ENCODE assay signal across 23 cellular contexts in genomic region chr10:21498416-21498815, GRCh38. TPM values are rescaled to one million over a fixed set of nuclear protein-coding genes. Genes with fewer than 3 reads are reported as not detected.
DNase-seq lines count a peak whose midpoint lies in the region; ATAC-seq lines count a peak whose summit lies in the region.
"Had no signal": no experiment of that assay in that cellular context is flagged by ENCODE, and none has a peak within 500 bp of the region (broad histone marks: within the 10 kb centered on the region; RNA-seq: fewer than 3 reads in every experiment).

No MANE protein-coding gene starts in this region.

- no peak for DNase-seq in activated T-cell treated with anti-CD3 and anti-CD28 coated beads, Interleukin-2, amount 50 U/mL, for 72 hours
- DNase-seq in activated T-cell treated with anti-CD3 and anti-CD28 coated beads for 4 hours (no peak), left kidney (ENCODE audit: low read depth, low spot score) (peak; percentile 26), Ammon's horn (ENCODE audit: low spot score) (no peak), DMS 273 treated with DMSO at 0.1 percent for 48 hours (lab: John Stamatoyannopoulos, UW) (no peak)
- no peak for DNase-seq in activated T-helper 1 cell treated with anti-CD3 and anti-CD28 coated beads, Interleukin-12 subunit alpha, Interleukin-12 subunit beta, Interleukin-2, Interleukin-4 antibody, amounts not matched to agents 30 ng/mL and 10 ng/mL and 1 ng/mL, durations not matched to agents 14 hours and 24 hours and 36 hours (ENCODE audit: low spot score)
- no peak for DNase-seq in stimulated activated effector memory CD8-positive, alpha-beta T cell treated with anti-CD3 and anti-CD28 coated beads, Interleukin-12 subunit alpha, Interleukin-12 subunit beta, amount 100 ng/mL, for 72 hours (ENCODE audit: low spot score in 2 of 2)
- DNase-seq: activated CD4-positive, alpha-beta T cell treated with anti-CD3 and anti-CD28 coated beads, Interleukin-2, amount 50 U/mL, for 1 hour; activated naive CD8-positive, alpha-beta T cell treated with anti-CD3 and anti-CD28 coated beads, Interleukin-2, amount 50 U/mL, for 24 hours; activated T-cell treated with anti-CD3 and anti-CD28 coated beads, Interleukin-2, amount 50 U/mL, for 48 hours; DMS79; foreskin keratinocyte; hypothalamus; KBM-7; kidney glomerular epithelial cell; NCI-H1930; NCI-H446; RPMI8226; SK-N-SH; testis had no signal

- H3K36me3 Mint-ChIP-seq in activated T-cell treated with anti-CD3 and anti-CD28 coated beads, Interleukin-2, amount 50 U/mL, for 72 hours (ENCODE audit: insufficient read depth in 2 of 2): peaks cover 1 to 3% of the 10 kb centered on the region in 2 donors
- no peaks in the 10 kb centered on the region for H3K36me3 Mint-ChIP-seq in activated T-helper 1 cell treated with anti-CD3 and anti-CD28 coated beads, Interleukin-12 subunit alpha, Interleukin-12 subunit beta, Interleukin-2, Interleukin-4 antibody, amounts not matched to agents 30 ng/mL and 10 ng/mL and 1 ng/mL, durations not matched to agents 14 hours and 24 hours and 36 hours (ENCODE audit: low read depth)
- no peaks in the 10 kb centered on the region for H3K36me3 Mint-ChIP-seq in stimulated activated effector memory CD8-positive, alpha-beta T cell treated with anti-CD3 and anti-CD28 coated beads, Interleukin-12 subunit alpha, Interleukin-12 subunit beta, amount 100 ng/mL, for 72 hours
- H3K36me3 Mint-ChIP-seq: memory B cell had no signal

- no peak for ATAC-seq in activated T-cell treated with anti-CD3 and anti-CD28 coated beads, Interleukin-2, amount 50 U/mL, for 72 hours (replicated peaks in 1 of 2)
- no peak for ATAC-seq in stimulated activated effector memory CD8-positive, alpha-beta T cell treated with anti-CD3 and anti-CD28 coated beads, Interleukin-12 subunit alpha, Interleukin-12 subunit beta, amount 100 ng/mL, for 72 hours
- ATAC-seq in GM18498 (IDR thresholded peaks at IDR 0.05; ENCODE audit: unreplicated experiment): no peak
- ATAC-seq: activated naive CD8-positive, alpha-beta T cell treated with anti-CD3 and anti-CD28 coated beads, Interleukin-2, amount 50 U/mL, for 24 hours; foreskin keratinocyte had no signal

- no peaks in the 10 kb centered on the region for H3K9me3 Mint-ChIP-seq in activated T-cell treated with anti-CD3 and anti-CD28 coated beads, Interleukin-2, amount 50 U/mL, for 72 hours
- H3K9me3 Mint-ChIP-seq in activated T-helper 1 cell treated with anti-CD3 and anti-CD28 coated beads, Interleukin-12 subunit alpha, Interleukin-12 subunit beta, Interleukin-2, Interleukin-4 antibody, amounts not matched to agents 30 ng/mL and 10 ng/mL and 1 ng/mL, durations not matched to agents 14 hours and 24 hours and 36 hours: no peaks in the 10 kb centered on the region
- no peaks in the 10 kb centered on the region for H3K9me3 Mint-ChIP-seq in stimulated activated effector memory CD8-positive, alpha-beta T cell treated with anti-CD3 and anti-CD28 coated beads, Interleukin-12 subunit alpha, Interleukin-12 subunit beta, amount 100 ng/mL, for 72 hours
- H3K9me3 Mint-ChIP-seq: activated naive CD8-positive, alpha-beta T cell treated with anti-CD3 and anti-CD28 coated beads, Interleukin-2, amount 50 U/mL, for 24 hours; dendritic cell treated with granulocyte-macrophage colony-stimulating factor and Interleukin-4, amounts not matched to agents 40 ng/mL and 50 ng/mL, for 4 days; memory B cell had no signal

- H3K4me3 Mint-ChIP-seq in activated T-cell treated with anti-CD3 and anti-CD28 coated beads, Interleukin-2, amount 50 U/mL, for 72 hours: peak overlapping the region; percentile 10 to 97
- peak overlapping the region; percentile 41 for H3K4me3 Mint-ChIP-seq in activated T-helper 1 cell treated with anti-CD3 and anti-CD28 coated beads, Interleukin-12 subunit alpha, Interleukin-12 subunit beta, Interleukin-2, Interleukin-4 antibody, amounts not matched to agents 30 ng/mL and 10 ng/mL and 1 ng/mL, durations not matched to agents 14 hours and 24 hours and 36 hours
- peak overlapping the region; percentile 80 for H3K4me3 Mint-ChIP-seq in stimulated activated effector memory CD8-positive, alpha-beta T cell treated with anti-CD3 and anti-CD28 coated beads, Interleukin-12 subunit alpha, Interleukin-12 subunit beta, amount 100 ng/mL, for 72 hours
- H3K4me3 Mint-ChIP-seq: dendritic cell treated with granulocyte-macrophage colony-stimulating factor and Interleukin-4, amounts not matched to agents 40 ng/mL and 50 ng/mL, for 4 days; memory B cell had no signal

- H3K27ac Mint-ChIP-seq in activated T-cell treated with anti-CD3 and anti-CD28 coated beads, Interleukin-2, amount 50 U/mL, for 72 hours: no peak overlapping the region
- no peak overlapping the region for H3K27ac Mint-ChIP-seq in activated T-helper 1 cell treated with anti-CD3 and anti-CD28 coated beads, Interleukin-12 subunit alpha, Interleukin-12 subunit beta, Interleukin-2, Interleukin-4 antibody, amounts not matched to agents 30 ng/mL and 10 ng/mL and 1 ng/mL, durations not matched to agents 14 hours and 24 hours and 36 hours
- H3K27ac Mint-ChIP-seq in stimulated activated effector memory CD8-positive, alpha-beta T cell treated with anti-CD3 and anti-CD28 coated beads, Interleukin-12 subunit alpha, Interleukin-12 subunit beta, amount 100 ng/mL, for 72 hours: no peak overlapping the region
- H3K27ac Mint-ChIP-seq: activated naive CD8-positive, alpha-beta T cell treated with anti-CD3 and anti-CD28 coated beads, Interleukin-2, amount 50 U/mL, for 24 hours; dendritic cell treated with granulocyte-macrophage colony-stimulating factor and Interleukin-4, amounts not matched to agents 40 ng/mL and 50 ng/mL, for 4 days; memory B cell had no signal

- intact Hi-C loops in activated T-helper 1 cell treated with anti-CD3 and anti-CD28 coated beads, Interleukin-12 subunit alpha, Interleukin-12 subunit beta, Interleukin-2, Interleukin-4 antibody, amounts not matched to agents 30 ng/mL and 10 ng/mL and 1 ng/mL, durations not matched to agents 14 hours and 24 hours and 36 hours (cut with micrococcal nuclease): loop anchor here (5.0 to 10.0 kb wide), 9 partner anchors 224 to 1684 kb away; partner anchors contain the start of genes COMMD3, MSRB2 and PLXDC2

- H3K4me1 Mint-ChIP-seq in activated T-cell treated with anti-CD3 and anti-CD28 coated beads, Interleukin-2, amount 50 U/mL, for 72 hours (ENCODE audit: low read depth): peaks cover 25% of the 10 kb centered on the region
- H3K4me1 Mint-ChIP-seq in activated T-helper 1 cell treated with anti-CD3 and anti-CD28 coated beads, Interleukin-12 subunit alpha, Interleukin-12 subunit beta, Interleukin-2, Interleukin-4 antibody, amounts not matched to agents 30 ng/mL and 10 ng/mL and 1 ng/mL, durations not matched to agents 14 hours and 24 hours and 36 hours (ENCODE audit: low read depth): peaks cover 20% of the 10 kb centered on the region
- peaks cover 19% of the 10 kb centered on the region for H3K4me1 Mint-ChIP-seq in stimulated activated effector memory CD8-positive, alpha-beta T cell treated with anti-CD3 and anti-CD28 coated beads, Interleukin-12 subunit alpha, Interleukin-12 subunit beta, amount 100 ng/mL, for 72 hours

- peaks cover 73% of the 10 kb centered on the region for H3K27me3 Mint-ChIP-seq in activated T-cell treated with anti-CD3 and anti-CD28 coated beads, Interleukin-2, amount 50 U/mL, for 72 hours (ENCODE audit: low read depth)
- peaks cover 67% of the 10 kb centered on the region for H3K27me3 Mint-ChIP-seq in activated T-helper 1 cell treated with anti-CD3 and anti-CD28 coated beads, Interleukin-12 subunit alpha, Interleukin-12 subunit beta, Interleukin-2, Interleukin-4 antibody, amounts not matched to agents 30 ng/mL and 10 ng/mL and 1 ng/mL, durations not matched to agents 14 hours and 24 hours and 36 hours (ENCODE audit: insufficient read depth)

RNA-seq across cellular contexts. Expression of gene SKIDA1, which starts 27.1 kb away (rescaled TPM):
- under 1 TPM; 0.23 to 0.41 TPM for total RNA-seq in activated T-cell treated with anti-CD3 and anti-CD28 coated beads, Interleukin-2, amount 50 U/mL, for 72 hours
- 0.05 and 0.15 TPM in 2 replicates for total RNA-seq in activated T-helper 1 cell treated with anti-CD3 and anti-CD28 coated beads, Interleukin-12 subunit alpha, Interleukin-12 subunit beta, Interleukin-2, Interleukin-4 antibody, amounts not matched to agents 30 ng/mL and 10 ng/mL and 1 ng/mL, durations not matched to agents 14 hours and 24 hours and 36 hours

RNA-seq across cellular contexts. Expression of gene MLLT10, which starts 35.6 kb away (rescaled TPM):
- total RNA-seq in activated T-cell treated with anti-CD3 and anti-CD28 coated beads, Interleukin-2, amount 50 U/mL, for 72 hours: 10 to 100 TPM; 45.4 to 46.0 TPM
- total RNA-seq in activated T-helper 1 cell treated with anti-CD3 and anti-CD28 coated beads, Interleukin-12 subunit alpha, Interleukin-12 subunit beta, Interleukin-2, Interleukin-4 antibody, amounts not matched to agents 30 ng/mL and 10 ng/mL and 1 ng/mL, durations not matched to agents 14 hours and 24 hours and 36 hours: 40.9 and 43.1 TPM in 2 replicates
